In genomic region chr1:85526216-85526615, GRCh38 we compare ENCODE assay signal across 7 cellular contexts. TPM values are rescaled to one million over a fixed set of nuclear protein-coding genes. Genes with fewer than 3 reads are reported as not detected.
DNase-seq lines count a peak whose midpoint lies in the region; ATAC-seq, FAIRE-seq and TF ChIP-seq lines count a peak whose summit lies in the region.
"Not testable (repeated sequence)": the region's sequence is repeated elsewhere in the genome, so short reads cannot be mapped to it uniquely, and the experiment has no call there.

No MANE protein-coding gene starts in this region.

- not testable (repeated sequence) for H3K27me3 ChIP-seq in heart right ventricle; rectal smooth muscle tissue (ENCODE audit: control insufficient read depth, insufficient read depth, low read length); thoracic aorta (replicated peaks; ENCODE audit: insufficient read depth)

- not testable (repeated sequence) for H3K9me3 ChIP-seq in heart right ventricle, thoracic aorta

- intact Hi-C loops in heart right ventricle (cut with DNase I): not testable (repeated sequence)

- DNase-seq in HCEC 1CT: peak; percentile 35
- peak; percentile 7 for DNase-seq in RCC 7860 (ENCODE audit: low spot score)
- not testable (repeated sequence) for DNase-seq in coronary artery (ENCODE audit: low spot score); heart right ventricle; mesothelial cell of epicardium (ENCODE audit: low spot score in 2 of 2, unreplicated experiment in 2 of 2); thoracic aorta (ENCODE audit: low spot score)

- not testable (repeated sequence) for TF ChIP-seq CTCF in coronary artery (IDR thresholded peaks at IDR 0.05); heart right ventricle (IDR thresholded peaks at IDR 0.05); mesothelial cell of epicardium (IDR thresholded peaks at IDR 0.05; ENCODE audit: unreplicated experiment); thoracic aorta (IDR thresholded peaks at IDR 0.05)

- not testable (repeated sequence) for H3K9ac ChIP-seq in rectal smooth muscle tissue (ENCODE audit: low read length)

- not testable (repeated sequence) for H3K4me3 ChIP-seq in coronary artery; heart right ventricle; rectal smooth muscle tissue (ENCODE audit: low read length); thoracic aorta

- 75 to 80% methylated on average over 3 of the region's 3 CpGs for WGBS in heart right ventricle, 2 donors

- not testable (repeated sequence) for H3K36me3 Mint-ChIP-seq in mesothelial cell of epicardium

- H3K4me1 ChIP-seq in heart right ventricle (peaks cover 0 to 28% (median 4%) of the 10 kb centered on the region in 9 donors), thoracic aorta (ENCODE audit: control insufficient read depth in 1 of 2, low read depth in 2 of 2) (peaks cover 3 to 27% of the 10 kb centered on the region in 2 donors)
- not testable (repeated sequence) for H3K4me1 ChIP-seq in rectal smooth muscle tissue (ENCODE audit: control insufficient read depth, insufficient read depth, low read length)

- H3K36me3 ChIP-seq in heart right ventricle; rectal smooth muscle tissue (ENCODE audit: control insufficient read depth, insufficient read depth, low read length); thoracic aorta: not testable (repeated sequence)

- not testable (repeated sequence) for H3K27me3 Mint-ChIP-seq in mesothelial cell of epicardium (ENCODE audit: low read depth)

- peaks cover 16% of the 10 kb centered on the region for H3K4me1 Mint-ChIP-seq in mesothelial cell of epicardium

- not testable (repeated sequence) for H3K4me3 Mint-ChIP-seq in mesothelial cell of epicardium

- not testable (repeated sequence) for FAIRE-seq in RCC 7860 (lab: Jason Lieb, UNC)

- peak overlapping the region; percentile 66 to 80 for H3K27ac ChIP-seq in coronary artery
- H3K27ac ChIP-seq in heart right ventricle: peak overlapping the region in 8 of 10 donors; percentile 49 to 88 (median 76)
- peak overlapping the region; percentile 74 for H3K27ac ChIP-seq in rectal smooth muscle tissue (ENCODE audit: low read depth, low read length)
- H3K27ac ChIP-seq in thoracic aorta: peak overlapping the region; percentile 68 to 74

- H3K27ac Mint-ChIP-seq in mesothelial cell of epicardium: peak overlapping the region; percentile 39

- not testable (repeated sequence) for H3K9me3 Mint-ChIP-seq in mesothelial cell of epicardium

- peak in 4 of 8 donors; percentile 4 to 33 (median 25) for ATAC-seq in heart right ventricle
- ATAC-seq in thoracic aorta (ENCODE audit: insufficient number of reproducible peaks, low FRiP score, low read depth): not testable (repeated sequence)

RNA-seq across cellular contexts. Expression of gene CCN1, which starts 54.3 kb away (rescaled TPM):
- total RNA-seq in heart right ventricle: 1,000 to 10,000 TPM in 1 of 10 donors, 100 to 1,000 TPM in 1, 10 to 100 TPM in 8; 28.3 to 1,074 (median 62.8) TPM
- polyA plus RNA-seq in heart right ventricle: 100 to 1,000 TPM in 1 of 2 donors, 10 to 100 TPM in 1; 27.4 to 157 TPM
- total RNA-seq in mesothelial cell of epicardium: 731 to 797 TPM (median 760 TPM) in 3 replicates
- 100 to 1,000 TPM; 107 to 413 TPM for total RNA-seq in thoracic aorta
